3 cellular contexts compared by ENCODE assay signal in the genomic region with DNA sequence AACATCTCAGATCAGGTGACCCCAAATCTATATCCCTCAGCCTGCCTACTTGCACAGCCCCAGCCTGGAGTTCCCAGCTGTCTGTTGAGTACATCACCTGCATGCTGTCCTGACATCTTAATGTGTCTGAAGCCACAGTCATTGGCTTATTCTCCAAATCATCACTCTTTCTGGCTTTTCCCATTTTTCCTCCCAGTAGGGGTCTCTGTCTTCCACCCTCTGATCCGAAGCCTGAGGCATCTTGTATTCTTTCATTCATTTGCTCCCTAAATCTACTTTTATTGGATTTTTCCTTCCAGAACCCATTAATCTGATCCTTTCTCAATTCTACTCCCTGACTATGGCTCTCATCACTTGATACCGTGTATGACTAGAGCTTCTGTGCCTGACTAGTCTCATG.
TF ChIP-seq lines count a peak whose summit lies in the region.

No MANE protein-coding gene starts in this region.

TF ChIP-seq in SK-N-SH, 30 proteins besides CTCF, POLR2A, EP300 and RAD21 (continues in another document):
- TF ChIP-seq, protein P1, sequence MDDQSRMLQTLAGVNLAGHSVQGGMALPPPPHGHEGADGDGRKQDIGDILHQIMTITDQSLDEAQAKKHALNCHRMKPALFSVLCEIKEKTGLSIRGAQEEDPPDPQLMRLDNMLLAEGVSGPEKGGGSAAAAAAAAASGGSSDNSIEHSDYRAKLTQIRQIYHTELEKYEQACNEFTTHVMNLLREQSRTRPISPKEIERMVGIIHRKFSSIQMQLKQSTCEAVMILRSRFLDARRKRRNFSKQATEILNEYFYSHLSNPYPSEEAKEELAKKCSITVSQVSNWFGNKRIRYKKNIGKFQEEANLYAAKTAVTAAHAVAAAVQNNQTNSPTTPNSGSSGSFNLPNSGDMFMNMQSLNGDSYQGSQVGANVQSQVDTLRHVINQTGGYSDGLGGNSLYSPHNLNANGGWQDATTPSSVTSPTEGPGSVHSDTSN (IDR thresholded peaks at IDR 0.05): no peak
- TF ChIP-seq, protein P2, sequence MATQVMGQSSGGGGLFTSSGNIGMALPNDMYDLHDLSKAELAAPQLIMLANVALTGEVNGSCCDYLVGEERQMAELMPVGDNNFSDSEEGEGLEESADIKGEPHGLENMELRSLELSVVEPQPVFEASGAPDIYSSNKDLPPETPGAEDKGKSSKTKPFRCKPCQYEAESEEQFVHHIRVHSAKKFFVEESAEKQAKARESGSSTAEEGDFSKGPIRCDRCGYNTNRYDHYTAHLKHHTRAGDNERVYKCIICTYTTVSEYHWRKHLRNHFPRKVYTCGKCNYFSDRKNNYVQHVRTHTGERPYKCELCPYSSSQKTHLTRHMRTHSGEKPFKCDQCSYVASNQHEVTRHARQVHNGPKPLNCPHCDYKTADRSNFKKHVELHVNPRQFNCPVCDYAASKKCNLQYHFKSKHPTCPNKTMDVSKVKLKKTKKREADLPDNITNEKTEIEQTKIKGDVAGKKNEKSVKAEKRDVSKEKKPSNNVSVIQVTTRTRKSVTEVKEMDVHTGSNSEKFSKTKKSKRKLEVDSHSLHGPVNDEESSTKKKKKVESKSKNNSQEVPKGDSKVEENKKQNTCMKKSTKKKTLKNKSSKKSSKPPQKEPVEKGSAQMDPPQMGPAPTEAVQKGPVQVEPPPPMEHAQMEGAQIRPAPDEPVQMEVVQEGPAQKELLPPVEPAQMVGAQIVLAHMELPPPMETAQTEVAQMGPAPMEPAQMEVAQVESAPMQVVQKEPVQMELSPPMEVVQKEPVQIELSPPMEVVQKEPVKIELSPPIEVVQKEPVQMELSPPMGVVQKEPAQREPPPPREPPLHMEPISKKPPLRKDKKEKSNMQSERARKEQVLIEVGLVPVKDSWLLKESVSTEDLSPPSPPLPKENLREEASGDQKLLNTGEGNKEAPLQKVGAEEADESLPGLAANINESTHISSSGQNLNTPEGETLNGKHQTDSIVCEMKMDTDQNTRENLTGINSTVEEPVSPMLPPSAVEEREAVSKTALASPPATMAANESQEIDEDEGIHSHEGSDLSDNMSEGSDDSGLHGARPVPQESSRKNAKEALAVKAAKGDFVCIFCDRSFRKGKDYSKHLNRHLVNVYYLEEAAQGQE (IDR thresholded peaks at IDR 0.05; ENCODE audit: low read depth, low read length): no peak
- TF ChIP-seq CHD2 (IDR thresholded peaks at IDR 0.05; ENCODE audit: low read length, partially characterized antibody): no peak
- no peak for TF ChIP-seq TCF12 (IDR thresholded peaks at IDR 0.05)
- TF ChIP-seq FOSL2 (IDR thresholded peaks at IDR 0.05; ENCODE audit: borderline replicate concordance, low read depth): no peak
- TF ChIP-seq YY1 (IDR thresholded peaks at IDR 0.05; ENCODE audit: low read depth): no peak
- no peak for TF ChIP-seq MXI1 (IDR thresholded peaks at IDR 0.05; ENCODE audit: low read depth, low read length)
- TF ChIP-seq RFX5 (IDR thresholded peaks at IDR 0.05; ENCODE audit: low read length): no peak
- no peak for TF ChIP-seq SMC3 (IDR thresholded peaks at IDR 0.05; ENCODE audit: low read depth, low read length)
- TF ChIP-seq, protein P3, sequence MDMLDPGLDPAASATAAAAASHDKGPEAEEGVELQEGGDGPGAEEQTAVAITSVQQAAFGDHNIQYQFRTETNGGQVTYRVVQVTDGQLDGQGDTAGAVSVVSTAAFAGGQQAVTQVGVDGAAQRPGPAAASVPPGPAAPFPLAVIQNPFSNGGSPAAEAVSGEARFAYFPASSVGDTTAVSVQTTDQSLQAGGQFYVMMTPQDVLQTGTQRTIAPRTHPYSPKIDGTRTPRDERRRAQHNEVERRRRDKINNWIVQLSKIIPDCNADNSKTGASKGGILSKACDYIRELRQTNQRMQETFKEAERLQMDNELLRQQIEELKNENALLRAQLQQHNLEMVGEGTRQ (IDR thresholded peaks at IDR 0.05; ENCODE audit: borderline replicate concordance, low read depth, low read length): no peak
- TF ChIP-seq FOXJ3 (CRISPR knock-in tag; IDR thresholded peaks at IDR 0.05): no peak
- no peak for TF ChIP-seq NRF1 (IDR thresholded peaks at IDR 0.05; ENCODE audit: low read depth, low read length)
- no peak for TF ChIP-seq TEAD4 (IDR thresholded peaks at IDR 0.05; ENCODE audit: borderline replicate concordance, insufficient read depth)
- TF ChIP-seq POLR2AphosphoS5 (IDR thresholded peaks at IDR 0.05; ENCODE audit: low read depth, low read length): no peak
- TF ChIP-seq NFIC (IDR thresholded peaks at IDR 0.05; ENCODE audit: borderline replicate concordance): no peak
- TF ChIP-seq TAF1 (IDR thresholded peaks at IDR 0.05; ENCODE audit: borderline replicate concordance, low read depth, low read length): no peak

TF ChIP-seq in SK-N-SH treated with all-trans-retinoic acid at 6 μM for 48 hours, 23 proteins besides CTCF, POLR2A, EP300 and RAD21 (continues in another document):
- TF ChIP-seq TCF4 (CRISPR knock-in tag; IDR thresholded peaks at IDR 0.05; ENCODE audit: borderline replicate concordance) (no peak), ESRRG (CRISPR knock-in tag; IDR thresholded peaks at IDR 0.05) (no peak), ZFP3 (CRISPR knock-in tag; IDR thresholded peaks at IDR 0.05) (no peak), ISL1 (CRISPR knock-in tag; IDR thresholded peaks at IDR 0.05) (no peak), OSR1 (CRISPR knock-in tag; IDR thresholded peaks at IDR 0.05) (no peak), CSDC2 (CRISPR knock-in tag; IDR thresholded peaks at IDR 0.05) (no peak)
- TF ChIP-seq, protein P4, sequence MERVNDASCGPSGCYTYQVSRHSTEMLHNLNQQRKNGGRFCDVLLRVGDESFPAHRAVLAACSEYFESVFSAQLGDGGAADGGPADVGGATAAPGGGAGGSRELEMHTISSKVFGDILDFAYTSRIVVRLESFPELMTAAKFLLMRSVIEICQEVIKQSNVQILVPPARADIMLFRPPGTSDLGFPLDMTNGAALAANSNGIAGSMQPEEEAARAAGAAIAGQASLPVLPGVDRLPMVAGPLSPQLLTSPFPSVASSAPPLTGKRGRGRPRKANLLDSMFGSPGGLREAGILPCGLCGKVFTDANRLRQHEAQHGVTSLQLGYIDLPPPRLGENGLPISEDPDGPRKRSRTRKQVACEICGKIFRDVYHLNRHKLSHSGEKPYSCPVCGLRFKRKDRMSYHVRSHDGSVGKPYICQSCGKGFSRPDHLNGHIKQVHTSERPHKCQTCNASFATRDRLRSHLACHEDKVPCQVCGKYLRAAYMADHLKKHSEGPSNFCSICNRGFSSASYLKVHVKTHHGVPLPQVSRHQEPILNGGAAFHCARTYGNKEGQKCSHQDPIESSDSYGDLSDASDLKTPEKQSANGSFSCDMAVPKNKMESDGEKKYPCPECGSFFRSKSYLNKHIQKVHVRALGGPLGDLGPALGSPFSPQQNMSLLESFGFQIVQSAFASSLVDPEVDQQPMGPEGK (CRISPR knock-in tag; IDR thresholded peaks at IDR 0.05; ENCODE audit: borderline replicate concordance): no peak
- TF ChIP-seq, protein P5, sequence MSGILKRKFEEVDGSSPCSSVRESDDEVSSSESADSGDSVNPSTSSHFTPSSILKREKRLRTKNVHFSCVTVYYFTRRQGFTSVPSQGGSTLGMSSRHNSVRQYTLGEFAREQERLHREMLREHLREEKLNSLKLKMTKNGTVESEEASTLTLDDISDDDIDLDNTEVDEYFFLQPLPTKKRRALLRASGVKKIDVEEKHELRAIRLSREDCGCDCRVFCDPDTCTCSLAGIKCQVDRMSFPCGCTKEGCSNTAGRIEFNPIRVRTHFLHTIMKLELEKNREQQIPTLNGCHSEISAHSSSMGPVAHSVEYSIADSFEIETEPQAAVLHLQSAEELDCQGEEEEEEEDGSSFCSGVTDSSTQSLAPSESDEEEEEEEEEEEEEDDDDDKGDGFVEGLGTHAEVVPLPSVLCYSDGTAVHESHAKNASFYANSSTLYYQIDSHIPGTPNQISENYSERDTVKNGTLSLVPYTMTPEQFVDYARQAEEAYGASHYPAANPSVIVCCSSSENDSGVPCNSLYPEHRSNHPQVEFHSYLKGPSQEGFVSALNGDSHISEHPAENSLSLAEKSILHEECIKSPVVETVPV (CRISPR knock-in tag; IDR thresholded peaks at IDR 0.05): no peak
- TF ChIP-seq, protein P6, sequence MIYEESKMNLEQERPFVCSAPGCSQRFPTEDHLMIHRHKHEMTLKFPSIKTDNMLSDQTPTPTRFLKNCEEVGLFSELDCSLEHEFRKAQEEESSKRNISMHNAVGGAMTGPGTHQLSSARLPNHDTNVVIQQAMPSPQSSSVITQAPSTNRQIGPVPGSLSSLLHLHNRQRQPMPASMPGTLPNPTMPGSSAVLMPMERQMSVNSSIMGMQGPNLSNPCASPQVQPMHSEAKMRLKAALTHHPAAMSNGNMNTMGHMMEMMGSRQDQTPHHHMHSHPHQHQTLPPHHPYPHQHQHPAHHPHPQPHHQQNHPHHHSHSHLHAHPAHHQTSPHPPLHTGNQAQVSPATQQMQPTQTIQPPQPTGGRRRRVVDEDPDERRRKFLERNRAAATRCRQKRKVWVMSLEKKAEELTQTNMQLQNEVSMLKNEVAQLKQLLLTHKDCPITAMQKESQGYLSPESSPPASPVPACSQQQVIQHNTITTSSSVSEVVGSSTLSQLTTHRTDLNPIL (CRISPR knock-in tag; IDR thresholded peaks at IDR 0.05; ENCODE audit: low read depth): no peak

TF ChIP-seq in H1, 55 proteins besides CTCF, POLR2A, EP300 and RAD21:
- no peak for TF ChIP-seq FOSL1 (IDR thresholded peaks at IDR 0.05; ENCODE audit: insufficient read depth, low read depth, low read length)
